Comparison of ENCODE assay signal across 1 cellular context in the genomic region with DNA sequence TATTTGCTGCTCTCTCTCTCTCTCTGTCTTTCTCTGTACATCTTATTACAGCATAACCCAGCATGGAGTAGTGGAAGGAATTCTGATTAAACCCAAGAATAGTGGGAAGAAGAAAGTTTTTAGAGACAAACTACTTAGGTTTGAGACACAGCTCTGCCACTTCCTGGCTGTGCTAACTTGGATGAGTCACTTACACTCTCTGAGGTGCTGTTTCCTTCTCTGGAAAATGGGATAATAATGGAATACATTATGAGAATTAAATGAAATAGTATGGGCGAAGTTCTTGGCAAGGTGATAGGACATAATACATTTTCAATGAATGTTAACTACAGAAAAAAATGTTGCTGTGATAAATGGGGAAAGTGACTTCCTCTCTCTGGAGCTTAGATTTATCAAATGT.
TF ChIP-seq lines count a peak whose summit lies in the region.

No MANE protein-coding gene starts in this region.

TF ChIP-seq in H1, 55 proteins besides CTCF, POLR2A, EP300 and RAD21:
- no peak for TF ChIP-seq FOSL1 (IDR thresholded peaks at IDR 0.05; ENCODE audit: insufficient read depth, low read depth, low read length)
- TF ChIP-seq BRCA1 (IDR thresholded peaks at IDR 0.05; ENCODE audit: low read depth, low read length) = no peak
- no peak for TF ChIP-seq HDAC6 (IDR thresholded peaks at IDR 0.05; ENCODE audit: low read depth, low read length)
- TF ChIP-seq BACH1 (IDR thresholded peaks at IDR 0.05; ENCODE audit: low read length) = no peak
- TF ChIP-seq, protein P1, sequence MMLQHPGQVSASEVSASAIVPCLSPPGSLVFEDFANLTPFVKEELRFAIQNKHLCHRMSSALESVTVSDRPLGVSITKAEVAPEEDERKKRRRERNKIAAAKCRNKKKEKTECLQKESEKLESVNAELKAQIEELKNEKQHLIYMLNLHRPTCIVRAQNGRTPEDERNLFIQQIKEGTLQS (IDR thresholded peaks at IDR 0.05; ENCODE audit: insufficient read depth, low read depth, low read length) = no peak
- no peak for TF ChIP-seq TBP (IDR thresholded peaks at IDR 0.05; ENCODE audit: low read depth, low read length)
